In the genomic region with DNA sequence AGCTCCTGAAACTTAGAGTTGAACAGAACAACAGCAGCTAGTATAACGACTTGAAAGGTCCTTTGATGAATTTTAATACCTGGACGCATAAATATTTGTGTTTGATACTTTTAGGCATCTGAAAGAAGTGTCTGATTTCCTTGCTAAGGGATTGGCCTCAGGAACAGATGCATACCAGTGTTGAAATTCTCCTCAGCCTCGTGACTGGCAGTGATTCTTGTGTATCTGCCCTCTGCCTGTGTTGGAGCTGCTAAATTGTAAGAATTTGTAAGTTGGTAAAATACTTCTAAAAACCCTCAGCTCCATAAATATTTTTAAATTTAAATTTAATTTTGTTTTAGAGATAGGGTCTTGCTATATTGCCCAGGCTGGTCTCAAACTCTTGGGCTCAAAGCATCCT, we compare ENCODE assay signal across 22 cellular contexts. TPM values are rescaled to one million over a fixed set of nuclear protein-coding genes. Genes with fewer than 3 reads are reported as not detected.
A peak's percentile ranks its signal among the peaks of the same experiment; 100 is the strongest.
DNase-seq lines count a peak whose midpoint lies in the region; ATAC-seq, FAIRE-seq and TF ChIP-seq lines count a peak whose summit lies in the region.
"Had no signal": no experiment of that assay in that cellular context is flagged by ENCODE, and none has a peak within 500 bp of the region (broad histone marks: within the 10 kb centered on the region; RNA-seq: fewer than 3 reads in every experiment).

No MANE protein-coding gene starts in this region.

- no peaks in the 10 kb centered on the region for H3K9me3 ChIP-seq in GM12878 (replicated peaks; ENCODE audit: control insufficient read depth, insufficient read depth, low read length)

- H3K36me3 ChIP-seq in KMS-11 (ENCODE audit: insufficient read depth) (no peaks in the 10 kb centered on the region), GM12878 (ENCODE audit: control insufficient read depth in 2 of 2, insufficient read depth in 2 of 2, low read length in 1 of 2) (no peaks in the 10 kb centered on the region)

- H3K27me3 ChIP-seq in KMS-11 (ENCODE audit: insufficient read depth, low read depth) (no peaks in the 10 kb centered on the region), GM12878 (replicated peaks in 1 of 2; ENCODE audit: control insufficient read depth in 2 of 2, insufficient read depth in 2 of 2, low read length in 1 of 2) (no peaks in the 10 kb centered on the region)

- H3K4me2 ChIP-seq in KMS-11: peak overlapping the region; percentile 94; the same call in 1 of the 2 replicates
- H3K4me2 ChIP-seq in GM12878 (ENCODE audit: control insufficient read depth, insufficient read depth): no peak overlapping the region

- DNase-seq in AG10803 (ENCODE audit: low read depth) (peak; percentile 42), GM12878 (ENCODE audit: low read depth, low spot score) (no peak), iris pigment epithelial cell (ENCODE audit: low read depth) (peak; percentile 62), NCI-H187 treated with DMSO at 0.1 percent for 48 hours (lab: John Stamatoyannopoulos, UW) (no peak), KBM-7 (no peak), DMS114 treated with DMSO at 0.1 percent for 48 hours (lab: John Stamatoyannopoulos, UW; ENCODE audit: unreplicated experiment) (no peak)
- no peak for DNase-seq in effector CD8-positive, alpha-beta T cell (lab: John Stamatoyannopoulos, UW)
- DNase-seq: DMS 273 treated with DMSO at 0.1 percent for 48 hours; H9; Karpas-422; NCI-H1092 treated with DMSO at 0.1 percent for 48 hours; NCI-H146; NCI-H2081 treated with DMSO at 0.1 percent for 48 hours; NCI-H510A; NCI-H748 treated with DMSO at 0.1 percent for 48 hours; NK-92 treated with Interleukin-12 subunit alpha and Interleukin-12 subunit beta, amount 100 ng/mL, for 24 hours; SHP77 treated with DMSO at 0.1 percent for 48 hours had no signal

- TF ChIP-seq POLR2A in GM12878 (IDR thresholded peaks at IDR 0.05; ENCODE audit: low read depth, low read length): no peak

- H4K20me1 ChIP-seq in KMS-11 (ENCODE audit: insufficient read depth) (no peaks in the 10 kb centered on the region), GM12878 (ENCODE audit: control insufficient read depth, insufficient read depth) (no peaks in the 10 kb centered on the region)

- no peak overlapping the region for H3K4me3 ChIP-seq in AG10803 (ENCODE audit: low read length)
- H3K4me3 ChIP-seq in KMS-11 (IDR thresholded peaks at IDR 0.05; ENCODE audit: insufficient read depth, low read depth, low read length): no peak overlapping the region
- no peak overlapping the region for H3K4me3 ChIP-seq in GM12878

- H3K4me1 ChIP-seq in KMS-11 (ENCODE audit: low read depth, poor library complexity, severe bottlenecking): peaks cover 81% of the 10 kb centered on the region
- peaks cover 25% of the 10 kb centered on the region for H3K4me1 ChIP-seq in GM12878 (ENCODE audit: control insufficient read depth, insufficient read depth, low read length)

- no peak for FAIRE-seq in GM12878 (lab: Jason Lieb, UNC)
- FAIRE-seq: G401.6 had no signal

- H3K79me2 ChIP-seq in KMS-11 (ENCODE audit: insufficient read depth, low read depth) (no peaks in the 10 kb centered on the region), GM12878 (ENCODE audit: control insufficient read depth, insufficient read depth, low read length) (no peaks in the 10 kb centered on the region)

- H3K9ac ChIP-seq in KMS-11: no peak overlapping the region
- H3K9ac ChIP-seq in GM12878 (ENCODE audit: control insufficient read depth, insufficient read depth, low read length): no peak overlapping the region

- no peak for TF ChIP-seq EP300 in GM12878 (IDR thresholded peaks at IDR 0.05; ENCODE audit: borderline replicate concordance in 1 of 2, control insufficient read depth in 1 of 2, low read depth in 2 of 2, low read length in 2 of 2)

- TF ChIP-seq CTCF in AG10803 (conservative IDR thresholded peaks at IDR 0.05; ENCODE audit: low read length) (no peak), KMS-11 (conservative IDR thresholded peaks at IDR 0.05; ENCODE audit: low read depth, low read length) (no peak), GM12878 (IDR thresholded peaks at IDR 0.05 in 2 of 3, conservative IDR thresholded peaks at IDR 0.05 in 1 of 3; ENCODE audit: control insufficient read depth in 2 of 3, extremely low read depth in 1 of 3, insufficient read depth in 1 of 3, low read depth in 3 of 3, low read length in 3 of 3) (no peak)

- no peak for ATAC-seq in GM12878
- ATAC-seq: SK-N-SH treated with all-trans-retinoic acid at 6 μM for 48 hours had no signal

- CTCF ChIA-PET in GM12878 (lab: Yijun Ruan, JAX): interaction anchor here (0.6 to 7.4 kb wide), 18 partner anchors 24 to 451 kb away, joined by 3 to 127 read pairs (median 4); a partner anchor contains a TSS

- no TSS peak for BruUV-seq in GM12878 (replicated peaks; lab: Mats Ljungman, UMichigan)

- SMC1A ChIA-PET in GM12878 (lab: Charles Lee; ENCODE audit: uncharacterized antibody, unreplicated experiment): interaction anchor here (0.8 to 13.3 kb wide), 19 partner anchors 9 to 374 kb away, joined by 3 to 191 read pairs (median 5); a partner anchor contains a TSS

- POLR2A ChIA-PET in GM12878 (lab: Charles Lee): interaction anchor here (0.8 to 2.4 kb wide), 8 partner anchors 36 to 374 kb away, joined by 3 to 11 read pairs (median 5); no protein-coding TSS in a partner anchor

- H2AFZ ChIP-seq in KMS-11 (ENCODE audit: low read depth) (peak overlapping the region; percentile 53; the same call in 1 of the 2 replicates), GM12878 (ENCODE audit: control insufficient read depth, low read depth, low read length) (no peak overlapping the region; the same call in 1 of the 2 replicates)

- in situ Hi-C loops in GM12878 (cut with MboI): no loop called here
- in situ Hi-C loops in KBM-7 (cut with MboI; ENCODE audit: low pct_unique_long_range_greater_than_20kb, low sequenced_read_pairs): loop anchor here (25.0 kb wide), 1 partner anchor 273 kb away; no protein-coding TSS in a partner anchor

- WGBS in GM12878 (ENCODE audit: insufficient coverage, insufficient replicate concordance, low lambda C conversion rate, missing lambda C conversion rate): 78% methylated on average over 3 of the region's 3 CpGs

- H3K27ac ChIP-seq in KMS-11 (peak overlapping the region; percentile 94), GM12878 (ENCODE audit: control insufficient read depth, insufficient read depth) (peak overlapping the region; percentile 80)

- TF ChIP-seq RAD21 in GM12878 (IDR thresholded peaks at IDR 0.05; ENCODE audit: insufficient read depth, low read depth, low read length): no peak

- intact Hi-C loops in GM12878 (cut with micrococcal nuclease; ENCODE audit: unreplicated experiment): no loop called here

- RAD21 ChIA-PET in GM12878 (lab: Charles Lee; ENCODE audit: unreplicated experiment): interaction anchor here (0.9 to 2.8 kb wide), 14 partner anchors 8 to 356 kb away, joined by 3 to 16 read pairs (median 8); no protein-coding TSS in a partner anchor

TF ChIP-seq in GM12878, 131 proteins besides CTCF, POLR2A, EP300 and RAD21 (continues in another document):
- TF ChIP-seq, protein P1, sequence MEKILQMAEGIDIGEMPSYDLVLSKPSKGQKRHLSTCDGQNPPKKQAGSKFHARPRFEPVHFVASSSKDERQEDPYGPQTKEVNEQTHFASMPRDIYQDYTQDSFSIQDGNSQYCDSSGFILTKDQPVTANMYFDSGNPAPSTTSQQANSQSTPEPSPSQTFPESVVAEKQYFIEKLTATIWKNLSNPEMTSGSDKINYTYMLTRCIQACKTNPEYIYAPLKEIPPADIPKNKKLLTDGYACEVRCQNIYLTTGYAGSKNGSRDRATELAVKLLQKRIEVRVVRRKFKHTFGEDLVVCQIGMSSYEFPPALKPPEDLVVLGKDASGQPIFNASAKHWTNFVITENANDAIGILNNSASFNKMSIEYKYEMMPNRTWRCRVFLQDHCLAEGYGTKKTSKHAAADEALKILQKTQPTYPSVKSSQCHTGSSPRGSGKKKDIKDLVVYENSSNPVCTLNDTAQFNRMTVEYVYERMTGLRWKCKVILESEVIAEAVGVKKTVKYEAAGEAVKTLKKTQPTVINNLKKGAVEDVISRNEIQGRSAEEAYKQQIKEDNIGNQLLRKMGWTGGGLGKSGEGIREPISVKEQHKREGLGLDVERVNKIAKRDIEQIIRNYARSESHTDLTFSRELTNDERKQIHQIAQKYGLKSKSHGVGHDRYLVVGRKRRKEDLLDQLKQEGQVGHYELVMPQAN (conservative IDR thresholded peaks at IDR 0.05): no peak

RNA-seq across cellular contexts. Expression of a gene that starts 22.4 kb away (rescaled TPM):
- not detected in 2 replicates for total RNA-seq in GM12878 (2013; cell fraction: nucleolus; rRNA removed)
- not detected in 2 replicates for total RNA-seq in GM12878 (2014; rRNA removed)
- total RNA-seq in GM12878 (2014; rRNA removed; fragmentation: Illumina TruSeq; extraction: Trizol): not detected in 2 replicates
- total RNA-seq in GM12878 (2021): not detected in 2 replicates
- polyA plus RNA-seq in GM12878 (2011; ENCODE audit: low read depth): not detected
- not detected in 2 replicates for polyA plus RNA-seq in GM12878 (2011; rRNA removed)
- polyA plus RNA-seq in GM12878 (2011; cell fraction: cytosol; rRNA removed): not detected in 2 replicates
- not detected in 2 replicates for polyA plus RNA-seq in GM12878 (2011; cell fraction: nucleus; rRNA removed)
- polyA plus RNA-seq in GM12878 (2012): not detected in 2 replicates
- not detected in 2 replicates for polyA plus RNA-seq in GM12878 (2014; fragmentation: Illumina TruSeq; extraction: Trizol)
- not detected for polyA plus RNA-seq in GM12878 (2014; fragmentation: Nextera tagmentation; extraction: Ambion mirVana)
- polyA plus RNA-seq in GM12878 (2014; rRNA removed): not detected in 2 replicates
- not detected for polyA plus RNA-seq in GM12878 (2016; fragmentation: Nextera tagmentation; extraction: Ambion mirVana)
- polyA minus RNA-seq in GM12878 (2011; rRNA and poly(A)+ RNA removed): not detected in 2 replicates
- polyA minus RNA-seq in GM12878 (2011; cell fraction: cytosol; rRNA and poly(A)+ RNA removed): not detected in 2 replicates
- not detected in 2 replicates for polyA minus RNA-seq in GM12878 (2011; cell fraction: nucleus; rRNA and poly(A)+ RNA removed)
- total RNA-seq: H9, HT1080, OCI-LY7 had no signal

RNA-seq across cellular contexts. Expression of a gene that starts 31.1 kb away (rescaled TPM):
- not detected in 2 replicates for total RNA-seq in GM12878 (2013; cell fraction: nucleolus; rRNA removed)
- total RNA-seq in GM12878 (2014; rRNA removed): not detected in 2 replicates
- total RNA-seq in GM12878 (2014; rRNA removed; fragmentation: Illumina TruSeq; extraction: Trizol): not detected in 2 replicates
- not detected in 2 replicates for total RNA-seq in GM12878 (2021)
- not detected for polyA plus RNA-seq in GM12878 (2011; ENCODE audit: low read depth)
- polyA plus RNA-seq in GM12878 (2011; rRNA removed): 0.03 TPM in 1 of 2 replicates, not detected in the other
- not detected in 2 replicates for polyA plus RNA-seq in GM12878 (2011; cell fraction: cytosol; rRNA removed)
- not detected in 2 replicates for polyA plus RNA-seq in GM12878 (2011; cell fraction: nucleus; rRNA removed)
- not detected in 2 replicates for polyA plus RNA-seq in GM12878 (2012)
- not detected in 2 replicates for polyA plus RNA-seq in GM12878 (2014; fragmentation: Illumina TruSeq; extraction: Trizol)
- under 1 TPM in 1 of 2 experiments, not detected in 1; 0.04 TPM for polyA plus RNA-seq in GM12878 (2014; fragmentation: Nextera tagmentation; extraction: Ambion mirVana)
- polyA plus RNA-seq in GM12878 (2014; rRNA removed): not detected in 2 replicates
- under 1 TPM in 1 of 2 experiments, not detected in 1; 0.07 TPM for polyA plus RNA-seq in GM12878 (2016; fragmentation: Nextera tagmentation; extraction: Ambion mirVana)
- polyA minus RNA-seq in GM12878 (2011; rRNA and poly(A)+ RNA removed): not detected in 2 replicates
- polyA minus RNA-seq in GM12878 (2011; cell fraction: cytosol; rRNA and poly(A)+ RNA removed): not detected in 2 replicates
- polyA minus RNA-seq in GM12878 (2011; cell fraction: nucleus; rRNA and poly(A)+ RNA removed): not detected in 2 replicates
- total RNA-seq: H9, HT1080, OCI-LY7 had no signal

Comparison
In these comparisons a context has a peak if more than half of its experiments do, and no peak if none do; other contexts are left out.
1. DNase-seq: peak in AG10803 (single experiment) and iris pigment epithelial cell (single experiment); none in GM12878 (single experiment), NCI-H187 treated with DMSO at 0.1 percent for 48 hours (single experiment), effector CD8-positive, alpha-beta T cell (single experiment), KBM-7 (single experiment) and DMS114 treated with DMSO at 0.1 percent for 48 hours (single experiment).